Comparison of ENCODE assay signal across 8 cellular contexts in the genomic region with DNA sequence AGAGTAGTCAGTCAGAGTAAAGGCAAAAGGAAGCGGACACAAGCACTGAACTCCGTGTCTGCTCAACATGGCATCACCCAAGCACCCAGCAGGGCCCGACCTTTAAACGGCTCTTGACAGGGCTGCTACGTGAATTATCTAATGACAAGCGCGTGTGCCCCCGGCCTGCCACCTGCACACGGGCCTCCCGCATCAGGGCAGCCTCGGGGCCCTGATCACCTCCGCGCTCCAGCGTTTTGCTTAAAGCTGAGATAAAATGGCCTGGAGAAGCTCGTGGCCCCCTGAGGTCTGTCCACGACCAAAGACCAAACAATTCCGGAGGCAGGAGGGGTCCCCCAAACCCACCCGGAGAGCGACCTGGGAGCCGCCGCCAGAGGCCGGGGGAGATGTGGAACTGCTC. TPM values are rescaled to one million over a fixed set of nuclear protein-coding genes. Genes with fewer than 3 reads are reported as not detected.
A peak's percentile ranks its signal among the peaks of the same experiment; 100 is the strongest.
DNase-seq lines count a peak whose midpoint lies in the region; ATAC-seq and TF ChIP-seq lines count a peak whose summit lies in the region.

No MANE protein-coding gene starts in this region.

- peaks cover 12% of the 10 kb centered on the region for H3K36me3 Mint-ChIP-seq in glutamatergic neuron (ENCODE audit: unreplicated experiment)

- peak overlapping the region; percentile 95 for H3K4me3 Mint-ChIP-seq in glutamatergic neuron (ENCODE audit: unreplicated experiment)

- peak overlapping the region; percentile 89 for H3K27ac Mint-ChIP-seq in glutamatergic neuron (ENCODE audit: unreplicated experiment)

- peak; percentile 10 for DNase-seq in AG08395 (ENCODE audit: low spot score)
- peak; percentile 62 for DNase-seq in activated CD8-positive, alpha-beta memory T cell treated with anti-CD3 and anti-CD28 coated beads, Interleukin-2, amount 50 U/mL, for 48 hours
- DNase-seq in glutamatergic neuron, result no peak
- DNase-seq in HCEC 1CT, result no peak
- DNase-seq in NCI-H1105 treated with DMSO at 0.1 percent for 48 hours (lab: John Stamatoyannopoulos, UW), result no peak

- TF ChIP-seq CTCF in glutamatergic neuron (IDR thresholded peaks at IDR 0.05; ENCODE audit: partially characterized antibody, unreplicated experiment), result no peak

- H3K4me1 ChIP-seq in HUES6 (ENCODE audit: control insufficient read depth, insufficient read depth, low read length), result peaks cover 5% of the 10 kb centered on the region; the same call in 1 of the 2 replicates
- peaks cover 5% of the 10 kb centered on the region for H3K4me1 ChIP-seq in rectal smooth muscle tissue (ENCODE audit: control insufficient read depth, insufficient read depth, low read length)

- H3K36me3 ChIP-seq in HUES6 (ENCODE audit: control insufficient read depth, insufficient read depth, low read length) (peaks cover 16% of the 10 kb centered on the region), rectal smooth muscle tissue (ENCODE audit: control insufficient read depth, insufficient read depth, low read length) (peaks cover 8% of the 10 kb centered on the region)

- peak; percentile 16 for ATAC-seq in GM19324 (IDR thresholded peaks at IDR 0.05; ENCODE audit: low FRiP score, unreplicated experiment)

- peak overlapping the region; percentile 95 for H3K4me3 ChIP-seq in HUES6 (ENCODE audit: low read depth, low read length)
- peak overlapping the region; percentile 95 for H3K4me3 ChIP-seq in rectal smooth muscle tissue (ENCODE audit: low read length)

- peaks cover 17% of the 10 kb centered on the region for H3K9me3 Mint-ChIP-seq in glutamatergic neuron (ENCODE audit: unreplicated experiment)

- H3K9me3 ChIP-seq in HUES6 (ENCODE audit: control insufficient read depth, insufficient read depth, low read depth, low read length), result no peaks in the 10 kb centered on the region

- H3K27me3 Mint-ChIP-seq in glutamatergic neuron (ENCODE audit: unreplicated experiment), result peaks cover 6% of the 10 kb centered on the region

- H3K9ac ChIP-seq in HUES6 (ENCODE audit: low read length) (peak overlapping the region; percentile 79), rectal smooth muscle tissue (ENCODE audit: low read length) (peak overlapping the region; percentile 73)

- H3K27me3 ChIP-seq in HUES6 (ENCODE audit: control insufficient read depth, insufficient read depth, low read length) (peaks cover 2% of the 10 kb centered on the region), rectal smooth muscle tissue (ENCODE audit: control insufficient read depth, insufficient read depth, low read length) (no peaks in the 10 kb centered on the region)

- H3K27ac ChIP-seq in HUES6 (ENCODE audit: low read depth, low read length), result no peak overlapping the region
- H3K27ac ChIP-seq in rectal smooth muscle tissue (ENCODE audit: low read depth, low read length), result peak overlapping the region; percentile 98

- peaks cover 3% of the 10 kb centered on the region for H3K4me1 Mint-ChIP-seq in glutamatergic neuron (ENCODE audit: low read depth, unreplicated experiment)

RNA-seq across cellular contexts. Expression of a gene that starts 0.4 kb away (rescaled TPM):
- total RNA-seq in glutamatergic neuron (ENCODE audit: unreplicated experiment), result 104 TPM

RNA-seq across cellular contexts. Expression of a gene that starts 5.5 kb away (rescaled TPM):
- total RNA-seq in glutamatergic neuron (ENCODE audit: unreplicated experiment), result not detected

RNA-seq across cellular contexts. Expression of a gene that starts 28.6 kb away (rescaled TPM):
- total RNA-seq in glutamatergic neuron (ENCODE audit: unreplicated experiment), result not detected

Comparison
In these comparisons a context has a peak if more than half of its experiments do, and no peak if none do; other contexts are left out.
1. DNase-seq: peak in AG08395 (single experiment) and activated CD8-positive, alpha-beta memory T cell treated with anti-CD3 and anti-CD28 coated beads, Interleukin-2, amount 50 U/mL, for 48 hours (single experiment); none in glutamatergic neuron (single experiment), HCEC 1CT (single experiment) and NCI-H1105 treated with DMSO at 0.1 percent for 48 hours (single experiment).